Comparison of ENCODE assay signal across 8 cellular contexts in the genomic region with DNA sequence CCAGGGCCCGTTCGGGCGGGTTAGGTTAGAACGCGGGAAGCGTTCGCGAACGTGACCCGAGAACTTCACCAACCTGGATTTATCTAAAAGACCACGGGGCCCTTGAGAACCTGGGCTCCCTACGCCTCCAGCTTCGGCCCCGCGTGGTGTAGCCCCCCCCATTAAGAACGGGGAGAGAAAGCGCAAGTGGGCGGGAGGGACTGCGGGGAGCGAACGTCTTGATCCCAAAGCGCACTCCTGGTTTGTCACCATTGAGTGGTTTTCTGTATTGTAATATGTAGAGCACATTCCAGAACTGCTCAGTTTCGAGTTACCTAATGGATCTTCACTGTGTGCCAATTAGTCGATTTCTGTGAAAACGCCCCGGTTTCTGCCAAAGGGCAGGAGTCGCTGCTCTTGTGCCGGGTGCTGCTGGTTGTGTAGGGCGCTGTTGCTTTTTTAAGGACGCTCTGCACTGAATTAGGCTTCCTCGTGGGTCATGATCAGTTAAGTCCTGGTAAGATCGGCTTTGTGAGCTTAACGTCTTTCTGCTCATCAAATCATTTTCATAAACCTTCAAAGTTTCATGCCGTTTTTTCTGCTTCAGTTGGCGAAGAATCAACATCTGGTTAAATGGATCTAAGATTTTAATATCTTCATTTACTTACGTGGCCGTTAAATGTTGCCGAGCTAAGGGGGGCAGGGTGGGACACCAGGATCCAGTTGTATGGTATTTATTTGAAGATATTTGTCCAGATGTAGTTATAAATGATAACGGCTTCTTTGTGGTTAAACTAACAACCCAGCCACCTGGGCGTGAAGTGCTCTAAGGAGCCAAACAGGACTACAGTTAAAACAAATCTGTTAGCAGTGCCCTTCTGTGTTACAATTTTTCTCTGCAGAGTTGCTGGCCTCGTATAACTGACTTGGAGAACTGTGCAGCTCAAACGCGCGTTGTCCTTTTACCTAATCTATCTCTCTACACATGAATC. TPM values are rescaled to one million over a fixed set of nuclear protein-coding genes. Genes with fewer than 3 reads are reported as not detected.
DNase-seq lines count a peak whose midpoint lies in the region; ATAC-seq, FAIRE-seq and TF ChIP-seq lines count a peak whose summit lies in the region.

No MANE protein-coding gene starts in this region.

- H3K9me3 ChIP-seq in HAP-1, result no peaks in the 10 kb centered on the region
- H3K9me3 ChIP-seq in MG63, result no peaks in the 10 kb centered on the region
- H3K9me3 ChIP-seq in K562 (replicated peaks; ENCODE audit: control insufficient read depth, insufficient read depth, low read depth, low read length), result no peaks in the 10 kb centered on the region

- peaks cover 11% of the 10 kb centered on the region for H4K20me1 ChIP-seq in K562 (replicated peaks; ENCODE audit: control insufficient read depth, insufficient read depth, low read length)

- H3K4me1 ChIP-seq in HAP-1, result peaks cover 35% of the 10 kb centered on the region
- peaks cover 16 to 37% of the 10 kb centered on the region in 2 experiments; a peak in 4 of 5 replicates for H3K4me1 ChIP-seq in K562 (replicated peaks in 1 of 2; ENCODE audit: control insufficient read depth in 2 of 2, insufficient read depth in 2 of 2, low read length in 2 of 2)

- peaks cover 6 to 11% of the 10 kb centered on the region in 2 donors for H3K4me1 Mint-ChIP-seq in immature natural killer cell

- H3K9me1 ChIP-seq in K562 (ENCODE audit: control insufficient read depth, insufficient read depth, low read length), result no peaks in the 10 kb centered on the region

- no peaks in the 10 kb centered on the region for H3K9me3 Mint-ChIP-seq in immature natural killer cell

- peak overlapping the region in 2 of 6 donors; percentile 36 to 46 for H3K27ac Mint-ChIP-seq in immature natural killer cell

- H3K4me2 ChIP-seq in K562 (ENCODE audit: insufficient read depth, low read length), result peak overlapping the region; percentile 90

- under 1% methylated on average over 39 of the region's 44 CpGs for WGBS in K562 (ENCODE audit: insufficient coverage, low coverage, missing lambda C conversion rate)

- no peaks in the 10 kb centered on the region for H3K36me3 ChIP-seq in GM06990 (ENCODE audit: control insufficient read depth, insufficient read depth, low read length)
- H3K36me3 ChIP-seq in HAP-1 (replicated peaks), result peaks cover 8% of the 10 kb centered on the region; the same call in 1 of the 2 replicates
- no peaks in the 10 kb centered on the region for H3K36me3 ChIP-seq in MG63
- peaks cover 12% of the 10 kb centered on the region for H3K36me3 ChIP-seq in K562 (ENCODE audit: control insufficient read depth, insufficient read depth, low read length)

- H2AFZ ChIP-seq in K562 (ENCODE audit: low read depth, low read length), result peak overlapping the region; percentile 96

- peak; percentile 51 for FAIRE-seq in K562 (lab: Jason Lieb, UNC)

- TF ChIP-seq RAD21 in K562 (CRISPR knock-in tag; conservative IDR thresholded peaks at IDR 0.05 in 1 of 2, IDR thresholded peaks at IDR 0.05 in 1 of 2), result no peak

- CTCF ChIA-PET in K562 (lab: Yijun Ruan, JAX; ENCODE audit: low intra/inter-chr PET ratio), result interaction anchor here (0.5 to 3.4 kb wide), 7 partner anchors 98 to 559 kb away, joined by 3 to 44 read pairs (median 3); no protein-coding TSS in a partner anchor

- H3K27me3 ChIP-seq in GM06990 (replicated peaks; ENCODE audit: control insufficient read depth, insufficient read depth, low read length) (no peaks in the 10 kb centered on the region), HAP-1 (ENCODE audit: low read depth) (no peaks in the 10 kb centered on the region), MG63 (no peaks in the 10 kb centered on the region), K562 (ENCODE audit: control insufficient read depth in 2 of 2, insufficient read depth in 2 of 2, low read length in 2 of 2) (no peaks in the 10 kb centered on the region)

- H3K79me2 ChIP-seq in K562 (ENCODE audit: control insufficient read depth, insufficient read depth, low read length), result peaks cover 58% of the 10 kb centered on the region

- intact Hi-C loops in K562 (cut with micrococcal nuclease), result loop anchor here (1.0 to 10.0 kb wide), 4 partner anchors 67 to 407 kb away; a partner anchor contains a TSS

- DNase-seq in GM06990 (ENCODE audit: extremely low read depth, insufficient read length), result no peak
- peak; percentile 86 to 88 for DNase-seq in HAP-1 (ENCODE audit: low spot score in 2 of 2)
- peak; percentile 72 for DNase-seq in MG63
- DNase-seq in T-helper 1 cell, result peak in 4 of 5 donors; percentile 20 to 74 (median 28)
- DNase-seq in K562 (ENCODE audit: extremely low read depth in 1 of 4, low spot score in 3 of 4), result peak; percentile 17 to 74 (median 65)
- DNase-seq in immature natural killer cell, result peak; percentile 22 to 31 (median 26)
- DNase-seq in stimulated activated CD4-positive, alpha-beta T cell treated with anti-CD3 and anti-CD28 coated beads, Interleukin-15, amount 100 ng/mL, for 48 hours (ENCODE audit: low read depth in 2 of 2), result peak; percentile 22 to 27
- DNase-seq in T1000 (lab: John Stamatoyannopoulos, UW), result no peak

- no peak for TF ChIP-seq POLR2A in K562 (conservative IDR thresholded peaks at IDR 0.05)

- peak overlapping the region; percentile 90 for H3K4me3 ChIP-seq in GM06990 (replicated peaks; ENCODE audit: low read depth, low read length)
- peak overlapping the region; percentile 71 for H3K4me3 ChIP-seq in HAP-1
- peak overlapping the region; percentile 72 for H3K4me3 ChIP-seq in MG63
- peak overlapping the region; percentile 85 for H3K4me3 ChIP-seq in K562

- POLR2A ChIA-PET in K562 (lab: Yijun Ruan, JAX), result interaction anchor here (0.8 to 1.9 kb wide), 8 partner anchors 8 to 420 kb away, joined by 3 to 7 read pairs (median 4); a partner anchor contains a TSS

- peak; percentile 64 for ATAC-seq in K562

- BruUV-seq in K562 (replicated peaks; lab: Mats Ljungman, UMichigan), result TSS peak; percentile 57

- H3K36me3 Mint-ChIP-seq in immature natural killer cell, result no peaks in the 10 kb centered on the region

- peak overlapping the region; percentile 92 for H3K27ac ChIP-seq in K562 (ENCODE audit: extremely low read depth, low read depth, low read length)

- H3K27me3 Mint-ChIP-seq in immature natural killer cell (ENCODE audit: low read depth in 3 of 3), result peaks cover 4 to 5% (median 4%) of the 10 kb centered on the region in 3 donors

- H3K4me3 Mint-ChIP-seq in immature natural killer cell, result peak overlapping the region; percentile 86 to 95 (median 93)

- no peak for TF ChIP-seq CTCF in GM06990 (IDR thresholded peaks at IDR 0.05; ENCODE audit: insufficient read depth, low read length, poor library complexity, severe bottlenecking)
- no peak for TF ChIP-seq CTCF in K562 (IDR thresholded peaks at IDR 0.05 in 2 of 3, conservative IDR thresholded peaks at IDR 0.05 in 1 of 3; ENCODE audit: insufficient read depth in 2 of 3, low read depth in 1 of 3, low read length in 3 of 3)

- in situ Hi-C loops in HAP-1 (cut with MboI; ENCODE audit: low sequenced_read_pairs), result loop anchor here (10.0 kb wide), 1 partner anchor 230 kb away; no protein-coding TSS in a partner anchor
- in situ Hi-C loops in K562 (cut with MboI), result loop anchor here (5.0 kb wide), 1 partner anchor 227 kb away; no protein-coding TSS in a partner anchor

- no peak for TF ChIP-seq EP300 in K562 (IDR thresholded peaks at IDR 0.05; ENCODE audit: low read length)

- H3K9ac ChIP-seq in K562 (ENCODE audit: insufficient read depth in 1 of 2, low read depth in 2 of 2, low read length in 2 of 2), result peak overlapping the region; percentile 92 to 99

TF ChIP-seq in K562, 482 proteins besides CTCF, POLR2A, EP300 and RAD21 (continues in another document):
- peak in 1 of 2 experiments; percentile 49; a peak in 1 of 4 replicates for TF ChIP-seq FOXK2 (conservative IDR thresholded peaks at IDR 0.05 in 1 of 2, IDR thresholded peaks at IDR 0.05 in 1 of 2; ENCODE audit: low read depth in 2 of 2)
- TF ChIP-seq, protein P1, sequence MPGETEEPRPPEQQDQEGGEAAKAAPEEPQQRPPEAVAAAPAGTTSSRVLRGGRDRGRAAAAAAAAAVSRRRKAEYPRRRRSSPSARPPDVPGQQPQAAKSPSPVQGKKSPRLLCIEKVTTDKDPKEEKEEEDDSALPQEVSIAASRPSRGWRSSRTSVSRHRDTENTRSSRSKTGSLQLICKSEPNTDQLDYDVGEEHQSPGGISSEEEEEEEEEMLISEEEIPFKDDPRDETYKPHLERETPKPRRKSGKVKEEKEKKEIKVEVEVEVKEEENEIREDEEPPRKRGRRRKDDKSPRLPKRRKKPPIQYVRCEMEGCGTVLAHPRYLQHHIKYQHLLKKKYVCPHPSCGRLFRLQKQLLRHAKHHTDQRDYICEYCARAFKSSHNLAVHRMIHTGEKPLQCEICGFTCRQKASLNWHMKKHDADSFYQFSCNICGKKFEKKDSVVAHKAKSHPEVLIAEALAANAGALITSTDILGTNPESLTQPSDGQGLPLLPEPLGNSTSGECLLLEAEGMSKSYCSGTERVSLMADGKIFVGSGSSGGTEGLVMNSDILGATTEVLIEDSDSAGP (CRISPR knock-in tag; IDR thresholded peaks at IDR 0.05), result no peak
- no peak for TF ChIP-seq KDM4B (IDR thresholded peaks at IDR 0.05; ENCODE audit: borderline replicate concordance in 2 of 2, low read depth in 1 of 2)
- no peak for TF ChIP-seq GATAD2A (IDR thresholded peaks at IDR 0.05)

RNA-seq across cellular contexts. Expression of a gene that starts 0.8 kb away (rescaled TPM):
- total RNA-seq in MG63 (2014; rRNA removed; shearing (Covaris generic); ENCODE audit: low replicate concordance), result 12.3 and 19.4 TPM in 2 replicates
- total RNA-seq in K562 (2011; cell fraction: chromatin; rRNA removed; ENCODE audit: low replicate concordance), result 9.7 and 28.6 TPM in 2 replicates
- 3.0 and 4.3 TPM in 2 replicates for total RNA-seq in K562 (2011; cell fraction: nucleolus; rRNA removed)
- 10.0 and 12.1 TPM in 2 replicates for total RNA-seq in K562 (2011; cell fraction: nucleoplasm; rRNA removed)
- total RNA-seq in K562 (2014; rRNA removed) (43.9 and 46.4 TPM in 2 replicates), K562 (2014; rRNA removed; fragmentation: Illumina TruSeq; extraction: Trizol) (65.0 and 74.6 TPM in 2 replicates), K562 (2015; rRNA removed; fragmentation: Illumina TruSeq; extraction: Trizol) (52.4 and 55.4 TPM in 2 replicates), K562 (2021) (38.9 and 39.0 TPM in 2 replicates)
- polyA plus RNA-seq in K562 (2011; rRNA removed) (25.9 and 35.3 TPM in 2 replicates), K562 (2014; fragmentation: Illumina TruSeq; extraction: Trizol) (78.2 and 94.1 TPM in 2 replicates), K562 (2014; fragmentation: Nextera tagmentation; extraction: Ambion mirVana) (10 to 100 TPM; 59.9 to 74.8 TPM), K562 (2014; rRNA removed) (54.5 and 74.2 TPM in 2 replicates), immature natural killer cell (under 1 TPM in 2 of 3 donors, not detected in 1; 0.67 to 0.82 TPM)
- 1.6 and 7.7 TPM in 2 replicates for polyA plus RNA-seq in K562 (2011; cell fraction: cytosol; rRNA removed)
- 4.1 and 7.2 TPM in 2 replicates for polyA plus RNA-seq in K562 (2011; cell fraction: nucleus; rRNA removed)
- 39.1 and 55.6 TPM in 2 replicates for polyA plus RNA-seq in K562 (2012)
- polyA minus RNA-seq in K562 (2011; rRNA and poly(A)+ RNA removed), result 34.8 and 51.6 TPM in 2 replicates
- polyA minus RNA-seq in K562 (2011; cell fraction: cytosol; rRNA and poly(A)+ RNA removed), result 12.6 and 14.8 TPM in 2 replicates
- 6.2 and 19.0 TPM in 2 replicates for polyA minus RNA-seq in K562 (2011; cell fraction: nucleus; rRNA and poly(A)+ RNA removed)

Comparison
In these comparisons a context has a peak if more than half of its experiments do, and no peak if none do; other contexts are left out.
1. DNase-seq: peak in HAP-1 (2 of 2), MG63 (single experiment), T-helper 1 cell (4 of 5), K562 (4 of 4), immature natural killer cell (3 of 3) and stimulated activated CD4-positive, alpha-beta T cell treated with anti-CD3 and anti-CD28 coated beads, Interleukin-15, amount 100 ng/mL, for 48 hours (2 of 2); none in GM06990 (single experiment) and T1000 (single experiment).
2. Peak in every context shown above with its lines, with median percentiles within 50 percentile points of each other: H3K4me3 ChIP-seq.